In genomic region chr22:42364641-42365336, GRCh38 we compare ENCODE assay signal across 13 cellular contexts.
DNase-seq lines count a peak whose midpoint lies in the region; ATAC-seq, FAIRE-seq and TF ChIP-seq lines count a peak whose summit lies in the region.
"Had no signal": no experiment of that assay in that cellular context is flagged by ENCODE, and none has a peak within 500 bp of the region (broad histone marks: within the 10 kb centered on the region; RNA-seq: fewer than 3 reads in every experiment).

No MANE protein-coding gene starts in this region.

- peak overlapping the region in 4 of 12 donors; percentile 5 to 34 (median 26) for H3K4me3 ChIP-seq in heart left ventricle

- DNase-seq in WTC11 (ENCODE audit: low spot score) (no peak), heart left ventricle (peak in 1 of 5 donors; percentile 44), retina (peak; percentile 73), NK-92 (lab: John Stamatoyannopoulos, UW; ENCODE audit: unreplicated experiment) (no peak), MV-4-11 (lab: John Stamatoyannopoulos, UW) (no peak)
- DNase-seq in activated naive CD8-positive, alpha-beta T cell treated with anti-CD3 and anti-CD28 coated beads, Interleukin-2, amount 50 U/mL, for 24 hours, result no peak
- DNase-seq: effector memory CD4-positive, alpha-beta T cell; NCI-H526; stimulated activated CD4-positive, alpha-beta T cell treated with anti-CD3 and anti-CD28 coated beads, Interleukin-2, amount 100 ng/mL, for 48 hours had no signal

- peaks cover 0 to 48% (median 29%) of the 10 kb centered on the region in 12 donors for H3K4me1 ChIP-seq in heart left ventricle

- H3K9me3 ChIP-seq in heart left ventricle, result no peaks in the 10 kb centered on the region

- peaks cover 4% of the 10 kb centered on the region; the same call in 1 of the 2 replicates for H3K27me3 Mint-ChIP-seq in WTC11 (ENCODE audit: low read depth)
- H3K27me3 Mint-ChIP-seq in activated naive CD8-positive, alpha-beta T cell treated with anti-CD3 and anti-CD28 coated beads, Interleukin-2, amount 50 U/mL, for 24 hours, result peaks cover 51% of the 10 kb centered on the region

- peak overlapping the region; percentile 12 to 80 (median 56) for H3K27ac ChIP-seq in heart left ventricle

- H3K36me3 ChIP-seq in heart left ventricle, result no peaks in the 10 kb centered on the region

- ATAC-seq in WTC11 (no peak), heart left ventricle (no peak), HG02588 (IDR thresholded peaks at IDR 0.05; ENCODE audit: unreplicated experiment) (no peak)
- no peak for ATAC-seq in activated naive CD8-positive, alpha-beta T cell treated with anti-CD3 and anti-CD28 coated beads, Interleukin-2, amount 50 U/mL, for 24 hours
- ATAC-seq: HepG2 had no signal

- TF ChIP-seq CTCF in WTC11 (IDR thresholded peaks at IDR 0.05) (no peak), heart left ventricle (IDR thresholded peaks at IDR 0.05) (no peak)

- H3K27ac Mint-ChIP-seq in WTC11, result peak overlapping the region; percentile 73
- no peak overlapping the region for H3K27ac Mint-ChIP-seq in activated naive CD8-positive, alpha-beta T cell treated with anti-CD3 and anti-CD28 coated beads, Interleukin-2, amount 50 U/mL, for 24 hours

- WGBS in heart left ventricle, 4 donors, result 31 to 49% (median 40%) methylated on average over 16 of the region's 16 CpGs

- peaks cover 0 to 47% (median 7%) of the 10 kb centered on the region in 9 donors for H3K27me3 ChIP-seq in heart left ventricle

- peaks cover 3% of the 10 kb centered on the region; the same call in 1 of the 2 replicates for H3K36me3 Mint-ChIP-seq in WTC11
- no peaks in the 10 kb centered on the region for H3K36me3 Mint-ChIP-seq in activated naive CD8-positive, alpha-beta T cell treated with anti-CD3 and anti-CD28 coated beads, Interleukin-2, amount 50 U/mL, for 24 hours (ENCODE audit: low read depth)

- POLR2A ChIA-PET in WTC11 (lab: Charles Lee), result interaction anchor here (1.0 kb wide), 1 partner anchor 75 kb away, joined by 3 read pairs; no protein-coding TSS in a partner anchor

- H3K9me3 Mint-ChIP-seq in WTC11, result no peaks in the 10 kb centered on the region
- H3K9me3 Mint-ChIP-seq in activated naive CD8-positive, alpha-beta T cell treated with anti-CD3 and anti-CD28 coated beads, Interleukin-2, amount 50 U/mL, for 24 hours, result no peaks in the 10 kb centered on the region

- H3K4me1 Mint-ChIP-seq in WTC11, result peaks cover 51% of the 10 kb centered on the region
- peaks cover 11% of the 10 kb centered on the region for H3K4me1 Mint-ChIP-seq in activated naive CD8-positive, alpha-beta T cell treated with anti-CD3 and anti-CD28 coated beads, Interleukin-2, amount 50 U/mL, for 24 hours

- peak; percentile 75 for FAIRE-seq in G401.6 (lab: Jason Lieb, UNC)
- FAIRE-seq: HepG2, urothelium cell line had no signal

- peak overlapping the region; percentile 86 for H3K4me3 Mint-ChIP-seq in WTC11
- no peak overlapping the region for H3K4me3 Mint-ChIP-seq in activated naive CD8-positive, alpha-beta T cell treated with anti-CD3 and anti-CD28 coated beads, Interleukin-2, amount 50 U/mL, for 24 hours

- intact Hi-C loops in heart left ventricle (cut with DNase I), result loop anchor here in 1 of 10 donors (5.0 kb wide), 1 partner anchor 272 kb away; the partner anchor contains the start of gene NDUFA6

- CTCF ChIA-PET in WTC11 (lab: Charles Lee), result interaction anchor here (0.8 to 2.7 kb wide), 9 partner anchors 10 to 439 kb away, joined by 3 to 12 read pairs (median 5); partner anchors contain the start of gene TNFRSF13C

- TF ChIP-seq POLR2A in heart left ventricle (IDR thresholded peaks at IDR 0.05), result no peak

TF ChIP-seq in WTC11, 78 proteins besides CTCF, POLR2A, EP300 and RAD21:
- TF ChIP-seq ELF4 (CRISPR knock-in tag; IDR thresholded peaks at IDR 0.05; ENCODE audit: low read depth), result no peak
- no peak for TF ChIP-seq ERG (CRISPR knock-in tag; IDR thresholded peaks at IDR 0.05)
